In the genomic region with DNA sequence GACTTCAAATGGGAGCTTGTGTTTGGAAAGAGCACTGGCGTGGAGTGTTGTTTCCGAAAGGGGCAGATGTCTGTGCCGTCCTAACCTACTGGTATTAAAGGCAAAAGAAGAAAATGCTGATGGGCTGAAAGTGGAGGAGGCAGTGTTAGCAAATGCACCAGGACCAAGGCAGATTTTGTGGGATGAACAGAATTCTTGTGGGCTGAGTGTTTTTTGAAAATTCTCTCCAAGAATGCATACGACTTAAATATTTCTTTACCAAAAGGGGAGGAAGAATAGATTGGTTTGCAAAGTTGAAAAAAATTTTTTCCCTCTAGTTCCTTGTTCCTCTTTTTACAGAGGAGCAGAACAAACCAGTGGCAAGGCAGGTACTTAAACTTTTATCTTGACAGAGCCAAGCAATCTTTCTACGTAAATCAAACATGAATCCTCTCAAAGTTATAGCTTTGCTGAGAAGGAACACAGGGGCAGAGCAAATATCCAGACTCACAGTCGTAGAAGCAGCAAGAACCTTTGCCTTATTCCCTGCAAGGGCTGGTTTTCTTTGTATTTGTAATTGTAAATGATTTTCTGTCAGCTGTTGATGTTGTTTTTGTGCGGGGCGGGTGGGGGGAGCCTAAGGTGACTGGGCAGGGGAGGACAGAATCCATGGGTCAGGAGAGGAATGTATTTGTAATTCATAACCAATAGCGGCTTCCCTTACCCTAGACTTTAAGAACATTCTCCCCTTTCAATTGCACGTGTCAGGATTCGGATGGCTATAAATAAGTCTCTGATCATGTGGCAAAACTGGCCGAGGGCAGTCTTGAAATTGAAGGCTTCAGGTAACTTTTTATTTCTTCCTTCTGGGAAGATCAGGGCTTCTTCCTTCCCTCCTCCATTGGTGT, we compare ENCODE assay signal across 11 cellular contexts. TPM values are rescaled to one million over a fixed set of nuclear protein-coding genes. Genes with fewer than 3 reads are reported as not detected.
A peak's percentile ranks its signal among the peaks of the same experiment; 100 is the strongest.
DNase-seq lines count a peak whose midpoint lies in the region; ATAC-seq and TF ChIP-seq lines count a peak whose summit lies in the region.
"Had no signal": no experiment of that assay in that cellular context is flagged by ENCODE, and none has a peak within 500 bp of the region (broad histone marks: within the 10 kb centered on the region; RNA-seq: fewer than 3 reads in every experiment).

No MANE protein-coding gene starts in this region.

- H3K23ac ChIP-seq in IMR-90 (ENCODE audit: low read depth, low read length): peak overlapping the region; percentile 95

- ATAC-seq in IMR-90 (ENCODE audit: low read depth) (peak; percentile 80), left lung (peak; percentile 26), HG03432 (IDR thresholded peaks at IDR 0.05; ENCODE audit: unreplicated experiment) (no peak), GM19395 (IDR thresholded peaks at IDR 0.05; ENCODE audit: unreplicated experiment) (no peak), gastrocnemius medialis (no peak)

- H2BK15ac ChIP-seq in IMR-90 (ENCODE audit: low read depth, low read length): peak overlapping the region; percentile 91

- H3K4me3 ChIP-seq in IMR-90 (ENCODE audit: insufficient read depth, low read depth, low read length): peak overlapping the region; percentile 22; the same call in 1 of the 2 replicates
- no peak overlapping the region for H3K4me3 ChIP-seq in left lung
- H3K4me3 ChIP-seq in tibial artery: no peak overlapping the region
- H3K4me3 ChIP-seq in gastrocnemius medialis: no peak overlapping the region

- peak overlapping the region; percentile 98 for H3K14ac ChIP-seq in IMR-90 (replicated peaks; ENCODE audit: low read depth, low read length)

- peak; percentile 29; the same call in 1 of the 2 replicates for TF ChIP-seq RAD21 in IMR-90 (IDR thresholded peaks at IDR 0.05; ENCODE audit: low read length)

- TF ChIP-seq POLR2A in IMR-90 (IDR thresholded peaks at IDR 0.05; ENCODE audit: low read depth, low read length): peak; percentile 85
- TF ChIP-seq POLR2A in gastrocnemius medialis (IDR thresholded peaks at IDR 0.05): no peak

- H2AFZ ChIP-seq in IMR-90 (replicated peaks; ENCODE audit: low read length, poor library complexity): peak overlapping the region; percentile 78

- H4K5ac ChIP-seq in IMR-90 (ENCODE audit: low read depth, low read length): peak overlapping the region; percentile 92

- H3K4ac ChIP-seq in IMR-90 (ENCODE audit: low read depth, low read length): peak overlapping the region; percentile 95

- H2BK20ac ChIP-seq in IMR-90 (ENCODE audit: low read depth, low read length): peak overlapping the region; percentile 99

- peak overlapping the region; percentile 100 for H2BK5ac ChIP-seq in IMR-90 (ENCODE audit: low read depth, low read length, poor library complexity, severe bottlenecking)

- H3K56ac ChIP-seq in IMR-90 (ENCODE audit: extremely low read depth, insufficient read depth, low read length): peak overlapping the region; percentile 99

- peak overlapping the region; percentile 87 for H2AK9ac ChIP-seq in IMR-90 (replicated peaks; ENCODE audit: low read depth, low read length, poor library complexity)

- H3K79me1 ChIP-seq in IMR-90 (ENCODE audit: low read depth in 1 of 2, low read length in 2 of 2): no peaks in the 10 kb centered on the region; a peak in 1 of 4 replicates

- H3K4me1 ChIP-seq in IMR-90 (ENCODE audit: control insufficient read depth, insufficient read depth, low read length): peaks cover 14% of the 10 kb centered on the region
- H3K4me1 ChIP-seq in left lung: no peaks in the 10 kb centered on the region
- H3K4me1 ChIP-seq in tibial artery: no peaks in the 10 kb centered on the region
- no peaks in the 10 kb centered on the region for H3K4me1 ChIP-seq in gastrocnemius medialis

- peak; percentile 75 for DNase-seq in AG20443 (ENCODE audit: low spot score)
- DNase-seq in IMR-90: peak; percentile 95
- DNase-seq in amniotic stem cell (lab: John Stamatoyannopoulos, UW): peak; percentile 62
- DNase-seq in left lung: no peak
- DNase-seq in tibial artery: no peak
- no peak for DNase-seq in gastrocnemius medialis
- DNase-seq: naive B cell, NCI-H1048 had no signal

- POLR2A ChIA-PET in IMR-90 (lab: Charles Lee; ENCODE audit: unreplicated experiment): no interaction called here

- no peaks in the 10 kb centered on the region for H3K27me3 ChIP-seq in IMR-90 (ENCODE audit: control insufficient read depth, insufficient read depth, low read length)
- no peaks in the 10 kb centered on the region for H3K27me3 ChIP-seq in left lung
- no peaks in the 10 kb centered on the region for H3K27me3 ChIP-seq in tibial artery
- H3K27me3 ChIP-seq in gastrocnemius medialis: no peaks in the 10 kb centered on the region
- H3K27me3 ChIP-seq: foreskin keratinocyte had no signal

- H4K20me1 ChIP-seq in IMR-90 (ENCODE audit: insufficient read depth, low read length): no peaks in the 10 kb centered on the region; the same call in 1 of the 2 replicates

- peak overlapping the region; percentile 67 to 93 for H4K8ac ChIP-seq in IMR-90 (ENCODE audit: low read depth in 2 of 2, low read length in 2 of 2)

- WGBS in IMR-90 (ENCODE audit: extremely low coverage in 2 of 2, insufficient read length in 1 of 2), 2 experiments: 0% methylated on average over 1 of the region's 12 CpGs; no CpG with 5 or more reads in 1 of the 2 experiments

- intact Hi-C loops in IMR-90 (cut with micrococcal nuclease): loop anchor here (1.0 to 2.0 kb wide), 3 partner anchors 29 to 177 kb away; no protein-coding TSS in a partner anchor
- intact Hi-C loops in left lung (cut with DNase I): no loop called here
- intact Hi-C loops in tibial artery (cut with DNase I; ENCODE audit: low total_unique reads): no loop called here
- intact Hi-C loops in gastrocnemius medialis (cut with DNase I; ENCODE audit: low total_unique reads): no loop called here

- H3K27ac ChIP-seq in IMR-90 (ENCODE audit: insufficient read depth, low read length) (peak overlapping the region; percentile 71), left lung (peak overlapping the region in 1 of 2 donors; percentile 39), tibial artery (no peak overlapping the region), gastrocnemius medialis (no peak overlapping the region)
- H3K27ac ChIP-seq: foreskin keratinocyte had no signal

- H4K91ac ChIP-seq in IMR-90 (ENCODE audit: insufficient read depth, low read depth, low read length): peak overlapping the region; percentile 94

- H3K9me3 ChIP-seq in IMR-90 (ENCODE audit: control insufficient read depth, insufficient read depth, low read length) (no peaks in the 10 kb centered on the region), left lung (no peaks in the 10 kb centered on the region), tibial artery (no peaks in the 10 kb centered on the region), gastrocnemius medialis (no peaks in the 10 kb centered on the region)

- H2BK120ac ChIP-seq in IMR-90 (ENCODE audit: low read depth, low read length): peak overlapping the region; percentile 99

- in situ Hi-C loops in IMR-90 (cut with MboI; ENCODE audit: low sequenced_read_pairs) (no loop called here), gastrocnemius medialis (cut with MboI; ENCODE audit: low sequenced_read_pairs in 4 of 4) (no loop called here)

- H3K36me3 ChIP-seq in IMR-90 (ENCODE audit: control insufficient read depth, insufficient read depth, low read length): no peaks in the 10 kb centered on the region
- no peaks in the 10 kb centered on the region for H3K36me3 ChIP-seq in left lung
- H3K36me3 ChIP-seq in tibial artery: no peaks in the 10 kb centered on the region
- no peaks in the 10 kb centered on the region for H3K36me3 ChIP-seq in gastrocnemius medialis

- BruUV-seq in IMR-90 (replicated peaks; lab: Mats Ljungman, UMichigan): TSS peak; percentile 76

- TF ChIP-seq CTCF in IMR-90 (conservative IDR thresholded peaks at IDR 0.05; ENCODE audit: low read depth, low read length) (no peak), left lung (IDR thresholded peaks at IDR 0.05) (no peak), tibial artery (IDR thresholded peaks at IDR 0.05) (no peak), gastrocnemius medialis (IDR thresholded peaks at IDR 0.05 in 4 of 5, conservative IDR thresholded peaks at IDR 0.05 in 1 of 5) (no peak)

- peak overlapping the region; percentile 60 for H3K9ac ChIP-seq in IMR-90 (ENCODE audit: low read depth, low read length)

- CTCF ChIA-PET in IMR-90 (lab: Yijun Ruan, JAX): no interaction called here

- H3K4me2 ChIP-seq in IMR-90 (ENCODE audit: low read depth, low read length): peak overlapping the region; percentile 80

- H3K18ac ChIP-seq in IMR-90 (ENCODE audit: low read depth, low read length): peak overlapping the region; percentile 97

- peak overlapping the region; percentile 92 for H2AK5ac ChIP-seq in IMR-90 (ENCODE audit: low read depth, low read length)

- dilution Hi-C loops in IMR-90 (cut with HindIII; ENCODE audit: low sequenced_read_pairs, unreplicated experiment): no loop called here

- peaks cover 8% of the 10 kb centered on the region; the same call in 1 of the 2 replicates for H3K9me1 ChIP-seq in IMR-90 (ENCODE audit: insufficient read depth, low read length)

TF ChIP-seq in IMR-90, 13 proteins besides CTCF, POLR2A, EP300 and RAD21 (continues in another document):
- TF ChIP-seq RCOR1 (IDR thresholded peaks at IDR 0.05; ENCODE audit: insufficient replicate concordance, low read length) (no peak), CEBPB (IDR thresholded peaks at IDR 0.05; ENCODE audit: low read depth, low read length) (peak; percentile 47; the same call in 1 of the 2 replicates), MAZ (IDR thresholded peaks at IDR 0.05; ENCODE audit: borderline replicate concordance, low read depth, low read length) (no peak), SMC3 (IDR thresholded peaks at IDR 0.05; ENCODE audit: low read depth, low read length) (0 out of 2 replicates have a peak, but pooled peaks have one; percentile 2), CHD1 (IDR thresholded peaks at IDR 0.05; ENCODE audit: low read depth, low read length) (0 out of 2 replicates have a peak, but pooled peaks have one; percentile 8), MAFK (IDR thresholded peaks at IDR 0.05; ENCODE audit: low read depth, low read length) (peak; percentile 91), RFX5 (IDR thresholded peaks at IDR 0.05; ENCODE audit: low read depth, low read length) (no peak)
- TF ChIP-seq, protein P1, sequence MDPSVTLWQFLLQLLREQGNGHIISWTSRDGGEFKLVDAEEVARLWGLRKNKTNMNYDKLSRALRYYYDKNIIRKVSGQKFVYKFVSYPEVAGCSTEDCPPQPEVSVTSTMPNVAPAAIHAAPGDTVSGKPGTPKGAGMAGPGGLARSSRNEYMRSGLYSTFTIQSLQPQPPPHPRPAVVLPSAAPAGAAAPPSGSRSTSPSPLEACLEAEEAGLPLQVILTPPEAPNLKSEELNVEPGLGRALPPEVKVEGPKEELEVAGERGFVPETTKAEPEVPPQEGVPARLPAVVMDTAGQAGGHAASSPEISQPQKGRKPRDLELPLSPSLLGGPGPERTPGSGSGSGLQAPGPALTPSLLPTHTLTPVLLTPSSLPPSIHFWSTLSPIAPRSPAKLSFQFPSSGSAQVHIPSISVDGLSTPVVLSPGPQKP (IDR thresholded peaks at IDR 0.05; ENCODE audit: borderline replicate concordance, low read depth, low read length): no peak

RNA-seq across cellular contexts. Expression of a gene that starts 16.6 kb away (rescaled TPM):
- total RNA-seq in IMR-90 (2012; rRNA removed): under 0.01 and 0.18 TPM in 2 replicates
- polyA plus RNA-seq in IMR-90 (2012; rRNA removed): 0.10 and 0.74 TPM in 2 replicates
- polyA plus RNA-seq in IMR-90 (2012; cell fraction: cytosol; rRNA removed): 0.33 and 0.42 TPM in 2 replicates
- polyA plus RNA-seq in IMR-90 (2012; cell fraction: nucleus; rRNA removed; ENCODE audit: low replicate concordance): 0.50 and 1.2 TPM in 2 replicates
- total RNA-seq in left lung: 1 to 10 TPM in 1 of 2 donors, under 1 TPM in 1; 0.52 to 2.3 TPM
- not detected for total RNA-seq in gastrocnemius medialis
- total RNA-seq: foreskin keratinocyte had no signal

Comparison
In these comparisons a context has a peak if more than half of its experiments do, and no peak if none do; other contexts are left out.
1. DNase-seq: peak in AG20443 (single experiment), IMR-90 (single experiment) and amniotic stem cell (single experiment); none in left lung (0 of 2), tibial artery (0 of 2) and gastrocnemius medialis (0 of 2).
2. ATAC-seq: peak in IMR-90 (single experiment) and left lung (single experiment); none in HG03432 (single experiment), GM19395 (single experiment) and gastrocnemius medialis (0 of 2).